Comparison of ENCODE assay signal across 21 cellular contexts in the genomic region with DNA sequence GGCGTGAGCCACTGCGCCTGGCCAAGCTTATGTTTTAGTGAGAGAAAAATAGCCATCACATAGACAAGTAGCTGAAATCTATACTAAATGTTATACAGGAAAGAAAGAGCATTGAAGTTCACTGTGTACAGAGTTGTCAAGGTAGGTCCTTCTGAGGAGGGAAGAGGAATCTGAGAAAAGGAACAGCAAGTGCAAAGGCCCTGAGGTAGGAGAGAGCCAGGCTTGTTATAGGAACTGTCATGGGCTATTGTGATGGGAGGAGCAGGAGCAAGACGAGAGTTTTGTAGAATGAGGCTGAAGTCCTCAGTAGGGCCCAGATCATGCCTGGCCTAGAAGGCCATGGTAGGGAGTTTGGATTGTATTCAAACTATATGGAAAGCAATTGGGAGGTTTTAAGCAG. TPM values are rescaled to one million over a fixed set of nuclear protein-coding genes. Genes with fewer than 3 reads are reported as not detected.
A peak's percentile ranks its signal among the peaks of the same experiment; 100 is the strongest.
DNase-seq lines count a peak whose midpoint lies in the region; ATAC-seq, FAIRE-seq and TF ChIP-seq lines count a peak whose summit lies in the region.
"Had no signal": no experiment of that assay in that cellular context is flagged by ENCODE, and none has a peak within 500 bp of the region (broad histone marks: within the 10 kb centered on the region; RNA-seq: fewer than 3 reads in every experiment).

No MANE protein-coding gene starts in this region.

- H3K9me3 Mint-ChIP-seq in activated naive CD4-positive, alpha-beta T cell treated with anti-CD3 and anti-CD28 coated beads for 36 hours = no peaks in the 10 kb centered on the region
- H3K9me3 Mint-ChIP-seq in activated CD8-positive, alpha-beta T cell treated with anti-CD3 and anti-CD28 coated beads for 36 hours = no peaks in the 10 kb centered on the region
- H3K9me3 Mint-ChIP-seq in type B pancreatic cell = no peaks in the 10 kb centered on the region
- H3K9me3 Mint-ChIP-seq: neural progenitor cell had no signal

- peaks cover 54% of the 10 kb centered on the region for H3K4me1 ChIP-seq in HepG2 (ENCODE audit: insufficient read depth, low read length)

- H3K9ac ChIP-seq in HepG2 (ENCODE audit: insufficient read depth, low read depth, low read length) = peak overlapping the region; percentile 37; the same call in 1 of the 2 replicates
- H3K9ac ChIP-seq: neural progenitor cell had no signal

- no peak overlapping the region for H3K4me3 ChIP-seq in HepG2 (replicated peaks in 1 of 3; ENCODE audit: insufficient read depth in 1 of 3, low read depth in 2 of 3, low read length in 3 of 3)
- H3K4me3 ChIP-seq: body of pancreas, HAP-1, lung, neural progenitor cell had no signal

- BruUV-seq in HepG2 (replicated peaks; lab: Mats Ljungman, UMichigan) = no TSS peak

- H3K27me3 ChIP-seq in HepG2 (ENCODE audit: control insufficient read depth in 1 of 2, insufficient read depth in 2 of 2, low read length in 2 of 2) = no peaks in the 10 kb centered on the region
- H3K27me3 ChIP-seq: body of pancreas, neural progenitor cell had no signal

- no peak for ATAC-seq in activated CD8-positive, alpha-beta T cell treated with anti-CD3 and anti-CD28 coated beads for 36 hours
- ATAC-seq in HepG2 = no peak
- ATAC-seq: activated CD4-positive, CD25-positive, alpha-beta regulatory T cell treated with anti-CD3 and anti-CD28 coated beads, Interleukin-2, amount 50 U/mL, for 24 hours; body of pancreas; Right ventricle myocardium inferior had no signal

- TF ChIP-seq EP300 in HepG2 (IDR thresholded peaks at IDR 0.05; ENCODE audit: low read depth in 2 of 2, low read length in 2 of 2) (no peak), HepG2 (CRISPR knock-in tag; IDR thresholded peaks at IDR 0.05; ENCODE audit: borderline replicate concordance) (no peak)

- in situ Hi-C loops in HepG2 (cut with HindIII; ENCODE audit: extremely low pct_ligation_motif_present, low pct_unique_long_range_greater_than_20kb) = no loop called here

- peaks cover 4% of the 10 kb centered on the region; the same call in 1 of the 2 replicates for H4K20me1 ChIP-seq in HepG2 (ENCODE audit: insufficient read depth, low read length)

- no peak overlapping the region for H2AFZ ChIP-seq in HepG2 (ENCODE audit: low read length)
- H2AFZ ChIP-seq: neural progenitor cell had no signal

- peak overlapping the region; percentile 48 for H3K27ac Mint-ChIP-seq in activated naive CD4-positive, alpha-beta T cell treated with anti-CD3 and anti-CD28 coated beads for 36 hours
- peak overlapping the region; percentile 96 for H3K27ac Mint-ChIP-seq in activated CD8-positive, alpha-beta T cell treated with anti-CD3 and anti-CD28 coated beads for 36 hours
- peak overlapping the region; percentile 3 for H3K27ac Mint-ChIP-seq in type B pancreatic cell
- H3K27ac Mint-ChIP-seq: neural progenitor cell had no signal

- no peak for TF ChIP-seq RAD21 in HepG2 (CRISPR knock-in tag; IDR thresholded peaks at IDR 0.05)

- peak overlapping the region; percentile 52; the same call in 1 of the 2 replicates for H3K4me2 ChIP-seq in HepG2 (ENCODE audit: low read depth, low read length)
- H3K4me2 ChIP-seq: neural progenitor cell had no signal

- no peaks in the 10 kb centered on the region for H3K9me3 ChIP-seq in HepG2 (ENCODE audit: low read length)
- H3K9me3 ChIP-seq: body of pancreas, HAP-1 had no signal

- DNase-seq in activated naive CD4-positive, alpha-beta T cell treated with anti-CD3 and anti-CD28 coated beads for 36 hours = no peak
- no peak for DNase-seq in activated naive CD4-positive, alpha-beta T cell treated with anti-CD3 and anti-CD28 coated beads, Interleukin-2, amount 50 U/mL, for 16 hours
- no peak for DNase-seq in activated CD8-positive, alpha-beta T cell treated with anti-CD3 and anti-CD28 coated beads for 36 hours
- DNase-seq in HepG2 (ENCODE audit: low spot score) = no peak
- no peak for DNase-seq in type B pancreatic cell (ENCODE audit: extremely low spot score, unreplicated experiment)
- no peak for DNase-seq in DMS114 treated with DMSO at 0.1 percent for 48 hours (lab: John Stamatoyannopoulos, UW; ENCODE audit: unreplicated experiment)
- no peak for DNase-seq in stimulated activated naive CD4-positive, alpha-beta T cell (lab: John Stamatoyannopoulos, UW)
- no peak for DNase-seq in GM19238 (ENCODE audit: insufficient read length, low spot score)
- DNase-seq: body of pancreas; erythroblast; GF-D8; NCI-H1694 treated with DMSO at 0.1 percent for 48 hours; NCI-H446; stimulated activated CD4-positive, alpha-beta T cell treated with anti-CD3 and anti-CD28 coated beads, Interleukin-15, amount 100 ng/mL, for 24 hours had no signal

- peaks cover 23% of the 10 kb centered on the region for H3K79me2 ChIP-seq in HepG2 (ENCODE audit: insufficient read depth, low read length)

- POLR2A ChIA-PET in activated CD8-positive, alpha-beta T cell treated with anti-CD3 and anti-CD28 coated beads for 36 hours (lab: Charles Lee) = interaction anchor here (0.6 to 3.8 kb wide), 10 partner anchors 11 to 233 kb away, joined by 3 to 18 read pairs (median 4); a partner anchor contains a TSS
- POLR2A ChIA-PET in HepG2 (lab: Yijun Ruan, JAX) = interaction anchor here (0.8 to 2.1 kb wide), 5 partner anchors 10 to 59 kb away, joined by 3 to 6 read pairs (median 4); a partner anchor contains a TSS

- H3K27ac ChIP-seq in HepG2 (ENCODE audit: extremely low read length, insufficient read depth, low read length) = peak overlapping the region; percentile 58
- H3K27ac ChIP-seq: body of pancreas, neural progenitor cell had no signal

- H3K4me1 Mint-ChIP-seq in activated naive CD4-positive, alpha-beta T cell treated with anti-CD3 and anti-CD28 coated beads for 36 hours (ENCODE audit: low read depth) = peaks cover 69% of the 10 kb centered on the region
- peaks cover 68% of the 10 kb centered on the region for H3K4me1 Mint-ChIP-seq in activated CD8-positive, alpha-beta T cell treated with anti-CD3 and anti-CD28 coated beads for 36 hours (ENCODE audit: low read depth)
- H3K4me1 Mint-ChIP-seq in type B pancreatic cell (ENCODE audit: unreplicated experiment) = peaks cover 22% of the 10 kb centered on the region

- no peak for TF ChIP-seq CTCF in activated CD8-positive, alpha-beta T cell treated with anti-CD3 and anti-CD28 coated beads for 36 hours (IDR thresholded peaks at IDR 0.05)
- TF ChIP-seq CTCF in HepG2 (CRISPR knock-in tag; IDR thresholded peaks at IDR 0.05) = no peak
- TF ChIP-seq CTCF in type B pancreatic cell (conservative IDR thresholded peaks at IDR 0.05) = no peak

- H3K36me3 ChIP-seq in HepG2 (replicated peaks in 1 of 2; ENCODE audit: control insufficient read depth in 1 of 2, insufficient read depth in 2 of 2, low read length in 2 of 2) = peaks cover 8 to 32% of the 10 kb centered on the region in 2 experiments
- H3K36me3 ChIP-seq: neural progenitor cell had no signal

- no peak overlapping the region for H3K4me3 Mint-ChIP-seq in activated naive CD4-positive, alpha-beta T cell treated with anti-CD3 and anti-CD28 coated beads for 36 hours
- no peak overlapping the region for H3K4me3 Mint-ChIP-seq in activated CD8-positive, alpha-beta T cell treated with anti-CD3 and anti-CD28 coated beads for 36 hours
- H3K4me3 Mint-ChIP-seq in type B pancreatic cell = no peak overlapping the region
- H3K4me3 Mint-ChIP-seq: neural progenitor cell had no signal

- H3K36me3 Mint-ChIP-seq in activated naive CD4-positive, alpha-beta T cell treated with anti-CD3 and anti-CD28 coated beads for 36 hours (ENCODE audit: low read depth) = peaks cover 43% of the 10 kb centered on the region
- H3K36me3 Mint-ChIP-seq in activated CD8-positive, alpha-beta T cell treated with anti-CD3 and anti-CD28 coated beads for 36 hours (ENCODE audit: low read depth) = peaks cover 74% of the 10 kb centered on the region
- peaks cover 26% of the 10 kb centered on the region for H3K36me3 Mint-ChIP-seq in type B pancreatic cell

- no peaks in the 10 kb centered on the region for H3K27me3 Mint-ChIP-seq in activated naive CD4-positive, alpha-beta T cell treated with anti-CD3 and anti-CD28 coated beads for 36 hours (ENCODE audit: low read depth)
- H3K27me3 Mint-ChIP-seq in activated CD8-positive, alpha-beta T cell treated with anti-CD3 and anti-CD28 coated beads for 36 hours = no peaks in the 10 kb centered on the region
- H3K27me3 Mint-ChIP-seq in type B pancreatic cell = no peaks in the 10 kb centered on the region

- no peak for TF ChIP-seq POLR2A in HepG2 (IDR thresholded peaks at IDR 0.05; ENCODE audit: insufficient read depth in 1 of 2, low read depth in 2 of 2, low read length in 2 of 2)

- CTCF ChIA-PET in activated naive CD4-positive, alpha-beta T cell treated with anti-CD3 and anti-CD28 coated beads for 36 hours (lab: Charles Lee) = interaction anchor here (1.6 to 4.5 kb wide), 2 partner anchors 10 to 31 kb away, joined by 3 to 26 read pairs; no protein-coding TSS in a partner anchor
- CTCF ChIA-PET in activated CD8-positive, alpha-beta T cell treated with anti-CD3 and anti-CD28 coated beads for 36 hours (lab: Charles Lee) = interaction anchor here (1.2 to 4.3 kb wide), 6 partner anchors 8 to 47 kb away, joined by 3 to 36 read pairs (median 3); a partner anchor contains a TSS
- CTCF ChIA-PET in HepG2 (lab: Yijun Ruan, JAX; ENCODE audit: low intra/inter-chr PET ratio, low total read pairs) = no interaction called here

- intact Hi-C loops in activated naive CD4-positive, alpha-beta T cell treated with anti-CD3 and anti-CD28 coated beads for 36 hours (cut with micrococcal nuclease) = no loop called here
- intact Hi-C loops in activated CD8-positive, alpha-beta T cell treated with anti-CD3 and anti-CD28 coated beads for 36 hours (cut with micrococcal nuclease) = no loop called here
- intact Hi-C loops in HepG2 (cut with micrococcal nuclease; ENCODE audit: unreplicated experiment) = no loop called here

- WGBS in HepG2 (ENCODE audit: low lambda C conversion rate) = 93% methylated on average over 3 of the region's 3 CpGs

- FAIRE-seq in HepG2 (lab: Jason Lieb, UNC) = no peak
- FAIRE-seq: D721Med had no signal

RNA-seq across cellular contexts. Expression of a gene that starts 4.6 kb away (rescaled TPM):
- total RNA-seq in activated naive CD4-positive, alpha-beta T cell treated with anti-CD3 and anti-CD28 coated beads for 36 hours = 10 to 100 TPM; 37.3 to 39.0 TPM
- total RNA-seq in activated CD8-positive, alpha-beta T cell treated with anti-CD3 and anti-CD28 coated beads for 36 hours = 10 to 100 TPM; 55.0 to 61.3 TPM
- 9.0 and 13.2 TPM in 2 replicates for total RNA-seq in HepG2 (2016; rRNA removed; fragmentation: Illumina TruSeq; extraction: Trizol)
- 6.6 and 7.7 TPM in 2 replicates for total RNA-seq in HepG2 (2016; cell fraction: cytosol; rRNA removed; fragmentation: Illumina TruSeq; extraction: Trizol; ENCODE audit: low read depth)
- total RNA-seq in HepG2 (2016; cell fraction: insoluble cytoplasmic fraction; rRNA removed; fragmentation: Illumina TruSeq; extraction: Trizol) = 7.9 and 11.9 TPM in 2 replicates
- 21.8 and 26.5 TPM in 2 replicates for total RNA-seq in HepG2 (2016; cell fraction: membrane; rRNA removed; fragmentation: Illumina TruSeq; extraction: Trizol)
- total RNA-seq in HepG2 (2016; cell fraction: nucleus; rRNA removed; fragmentation: Illumina TruSeq; extraction: Trizol) = 9.5 and 10.6 TPM in 2 replicates
- polyA plus RNA-seq in HepG2 (2011; rRNA removed) = 35.3 and 40.6 TPM in 2 replicates
- polyA plus RNA-seq in HepG2 (2011; cell fraction: cytosol; rRNA removed) = 29.0 and 30.0 TPM in 2 replicates
- 32.6 and 39.8 TPM in 2 replicates for polyA plus RNA-seq in HepG2 (2011; cell fraction: nucleus; rRNA removed)
- 12.9 and 16.3 TPM in 2 replicates for polyA plus RNA-seq in HepG2 (2012)
- 13.9 and 14.2 TPM in 2 replicates for polyA plus RNA-seq in HepG2 (2016; cell fraction: cytosol; fragmentation: Illumina TruSeq; extraction: Trizol; ENCODE audit: low read depth)
- polyA plus RNA-seq in HepG2 (2016; cell fraction: insoluble cytoplasmic fraction; fragmentation: Illumina TruSeq; extraction: Trizol; ENCODE audit: low read depth) = 13.2 and 16.6 TPM in 2 replicates
- 30.8 and 32.0 TPM in 2 replicates for polyA plus RNA-seq in HepG2 (2016; cell fraction: membrane; fragmentation: Illumina TruSeq; extraction: Trizol; ENCODE audit: low read depth)
- polyA plus RNA-seq in HepG2 (2016; cell fraction: nucleus; fragmentation: Illumina TruSeq; extraction: Trizol; ENCODE audit: insufficient read depth, low read depth) = 19.3 and 23.8 TPM in 2 replicates
- 33.5 and 53.0 TPM in 2 replicates for polyA minus RNA-seq in HepG2 (2011; rRNA and poly(A)+ RNA removed; ENCODE audit: low replicate concordance)
- polyA minus RNA-seq in HepG2 (2011; cell fraction: cytosol; rRNA and poly(A)+ RNA removed) = 11.3 and 14.6 TPM in 2 replicates
- polyA minus RNA-seq in HepG2 (2011; cell fraction: nucleus; rRNA and poly(A)+ RNA removed) = 8.4 and 8.7 TPM in 2 replicates
- 29.7 and 40.7 TPM in 2 replicates for total RNA-seq in type B pancreatic cell (ENCODE audit: low replicate concordance)

RNA-seq across cellular contexts. Expression of a gene that starts 31.9 kb away (rescaled TPM):
- total RNA-seq in activated naive CD4-positive, alpha-beta T cell treated with anti-CD3 and anti-CD28 coated beads for 36 hours = under 1 TPM; 0.26 to 0.52 TPM
- total RNA-seq in activated CD8-positive, alpha-beta T cell treated with anti-CD3 and anti-CD28 coated beads for 36 hours = under 1 TPM; 0.47 to 0.59 TPM
- total RNA-seq in HepG2 (2016; rRNA removed; fragmentation: Illumina TruSeq; extraction: Trizol) (5.6 and 6.8 TPM in 2 replicates), type B pancreatic cell (ENCODE audit: low replicate concordance) (27.7 and 86.8 TPM in 2 replicates)
- total RNA-seq in HepG2 (2016; cell fraction: cytosol; rRNA removed; fragmentation: Illumina TruSeq; extraction: Trizol; ENCODE audit: low read depth) = 1.2 and 1.3 TPM in 2 replicates
- total RNA-seq in HepG2 (2016; cell fraction: insoluble cytoplasmic fraction; rRNA removed; fragmentation: Illumina TruSeq; extraction: Trizol) = 6.1 and 6.5 TPM in 2 replicates
- total RNA-seq in HepG2 (2016; cell fraction: membrane; rRNA removed; fragmentation: Illumina TruSeq; extraction: Trizol) = 2.4 and 2.5 TPM in 2 replicates
- total RNA-seq in HepG2 (2016; cell fraction: nucleus; rRNA removed; fragmentation: Illumina TruSeq; extraction: Trizol) = 2.2 and 3.0 TPM in 2 replicates
- polyA plus RNA-seq in HepG2 (2011; rRNA removed) = 4.0 and 4.3 TPM in 2 replicates
- 2.8 and 3.9 TPM in 2 replicates for polyA plus RNA-seq in HepG2 (2011; cell fraction: cytosol; rRNA removed)
- polyA plus RNA-seq in HepG2 (2011; cell fraction: nucleus; rRNA removed) = 1.8 and 2.5 TPM in 2 replicates
- polyA plus RNA-seq in HepG2 (2012) = 4.0 and 4.4 TPM in 2 replicates
- 1.4 and 1.6 TPM in 2 replicates for polyA plus RNA-seq in HepG2 (2016; cell fraction: cytosol; fragmentation: Illumina TruSeq; extraction: Trizol; ENCODE audit: low read depth)
- polyA plus RNA-seq in HepG2 (2016; cell fraction: insoluble cytoplasmic fraction; fragmentation: Illumina TruSeq; extraction: Trizol; ENCODE audit: low read depth) = 9.2 and 11.4 TPM in 2 replicates
- 2.1 and 2.5 TPM in 2 replicates for polyA plus RNA-seq in HepG2 (2016; cell fraction: membrane; fragmentation: Illumina TruSeq; extraction: Trizol; ENCODE audit: low read depth)
- 4.6 and 6.2 TPM in 2 replicates for polyA plus RNA-seq in HepG2 (2016; cell fraction: nucleus; fragmentation: Illumina TruSeq; extraction: Trizol; ENCODE audit: insufficient read depth, low read depth)
- polyA minus RNA-seq in HepG2 (2011; rRNA and poly(A)+ RNA removed; ENCODE audit: low replicate concordance) = 2.2 and 119 TPM in 2 replicates
- polyA minus RNA-seq in HepG2 (2011; cell fraction: cytosol; rRNA and poly(A)+ RNA removed) = 3.0 and 4.8 TPM in 2 replicates
- polyA minus RNA-seq in HepG2 (2011; cell fraction: nucleus; rRNA and poly(A)+ RNA removed) = 0.37 and 1.7 TPM in 2 replicates
- total RNA-seq: glomerular endothelial cell, Right ventricle myocardium inferior had no signal

RNA-seq across cellular contexts. Expression of a gene that starts 43.3 kb away (rescaled TPM):
- 10 to 100 TPM; 10.6 to 11.2 TPM for total RNA-seq in activated naive CD4-positive, alpha-beta T cell treated with anti-CD3 and anti-CD28 coated beads for 36 hours
- total RNA-seq in activated CD8-positive, alpha-beta T cell treated with anti-CD3 and anti-CD28 coated beads for 36 hours = 10 to 100 TPM; 21.2 to 23.9 TPM
- 7.9 and 13.5 TPM in 2 replicates for total RNA-seq in HepG2 (2016; rRNA removed; fragmentation: Illumina TruSeq; extraction: Trizol)
- total RNA-seq in HepG2 (2016; cell fraction: cytosol; rRNA removed; fragmentation: Illumina TruSeq; extraction: Trizol; ENCODE audit: low read depth) = 4.3 and 4.8 TPM in 2 replicates
- total RNA-seq in HepG2 (2016; cell fraction: insoluble cytoplasmic fraction; rRNA removed; fragmentation: Illumina TruSeq; extraction: Trizol) = 8.9 and 14.1 TPM in 2 replicates
- total RNA-seq in HepG2 (2016; cell fraction: membrane; rRNA removed; fragmentation: Illumina TruSeq; extraction: Trizol) = 9.7 and 9.9 TPM in 2 replicates
- 14.6 and 15.0 TPM in 2 replicates for total RNA-seq in HepG2 (2016; cell fraction: nucleus; rRNA removed; fragmentation: Illumina TruSeq; extraction: Trizol)
- 22.7 and 26.0 TPM in 2 replicates for polyA plus RNA-seq in HepG2 (2011; rRNA removed)
- 21.0 and 27.5 TPM in 2 replicates for polyA plus RNA-seq in HepG2 (2011; cell fraction: cytosol; rRNA removed)
- polyA plus RNA-seq in HepG2 (2011; cell fraction: nucleus; rRNA removed) = 14.3 and 18.5 TPM in 2 replicates
- 13.6 and 14.8 TPM in 2 replicates for polyA plus RNA-seq in HepG2 (2012)
- polyA plus RNA-seq in HepG2 (2016; cell fraction: cytosol; fragmentation: Illumina TruSeq; extraction: Trizol; ENCODE audit: low read depth) = 2.9 and 4.4 TPM in 2 replicates
- polyA plus RNA-seq in HepG2 (2016; cell fraction: insoluble cytoplasmic fraction; fragmentation: Illumina TruSeq; extraction: Trizol; ENCODE audit: low read depth) = 6.7 and 7.2 TPM in 2 replicates
- 5.3 and 7.0 TPM in 2 replicates for polyA plus RNA-seq in HepG2 (2016; cell fraction: membrane; fragmentation: Illumina TruSeq; extraction: Trizol; ENCODE audit: low read depth)
- 16.2 and 17.4 TPM in 2 replicates for polyA plus RNA-seq in HepG2 (2016; cell fraction: nucleus; fragmentation: Illumina TruSeq; extraction: Trizol; ENCODE audit: insufficient read depth, low read depth)
- polyA minus RNA-seq in HepG2 (2011; rRNA and poly(A)+ RNA removed; ENCODE audit: low replicate concordance) = 41.6 and 80.7 TPM in 2 replicates
- 15.5 and 15.7 TPM in 2 replicates for polyA minus RNA-seq in HepG2 (2011; cell fraction: cytosol; rRNA and poly(A)+ RNA removed)
- polyA minus RNA-seq in HepG2 (2011; cell fraction: nucleus; rRNA and poly(A)+ RNA removed) = 11.7 and 14.5 TPM in 2 replicates
- total RNA-seq in type B pancreatic cell (ENCODE audit: low replicate concordance) = 13.3 and 15.3 TPM in 2 replicates

RNA-seq across cellular contexts. Expression of a gene that starts 59.0 kb away (rescaled TPM):
- total RNA-seq in activated naive CD4-positive, alpha-beta T cell treated with anti-CD3 and anti-CD28 coated beads for 36 hours = 10 to 100 TPM; 19.8 to 20.7 TPM
- 10 to 100 TPM; 45.9 to 47.9 TPM for total RNA-seq in activated CD8-positive, alpha-beta T cell treated with anti-CD3 and anti-CD28 coated beads for 36 hours
- total RNA-seq in HepG2 (2016; rRNA removed; fragmentation: Illumina TruSeq; extraction: Trizol) = 19.3 and 22.9 TPM in 2 replicates
- total RNA-seq in HepG2 (2016; cell fraction: cytosol; rRNA removed; fragmentation: Illumina TruSeq; extraction: Trizol; ENCODE audit: low read depth) = 1.8 and 2.5 TPM in 2 replicates
- total RNA-seq in HepG2 (2016; cell fraction: insoluble cytoplasmic fraction; rRNA removed; fragmentation: Illumina TruSeq; extraction: Trizol) = 20.8 and 22.5 TPM in 2 replicates
- total RNA-seq in HepG2 (2016; cell fraction: membrane; rRNA removed; fragmentation: Illumina TruSeq; extraction: Trizol) = 4.7 and 7.3 TPM in 2 replicates
- total RNA-seq in HepG2 (2016; cell fraction: nucleus; rRNA removed; fragmentation: Illumina TruSeq; extraction: Trizol) = 10.8 and 13.7 TPM in 2 replicates
- 38.9 and 41.8 TPM in 2 replicates for polyA plus RNA-seq in HepG2 (2011; rRNA removed)
- 16.3 and 25.9 TPM in 2 replicates for polyA plus RNA-seq in HepG2 (2011; cell fraction: cytosol; rRNA removed)
- polyA plus RNA-seq in HepG2 (2011; cell fraction: nucleus; rRNA removed) = 29.9 and 35.0 TPM in 2 replicates
- 14.4 and 15.5 TPM in 2 replicates for polyA plus RNA-seq in HepG2 (2012)
- 4.8 and 5.2 TPM in 2 replicates for polyA plus RNA-seq in HepG2 (2016; cell fraction: cytosol; fragmentation: Illumina TruSeq; extraction: Trizol; ENCODE audit: low read depth)
- 31.8 and 35.9 TPM in 2 replicates for polyA plus RNA-seq in HepG2 (2016; cell fraction: insoluble cytoplasmic fraction; fragmentation: Illumina TruSeq; extraction: Trizol; ENCODE audit: low read depth)
- polyA plus RNA-seq in HepG2 (2016; cell fraction: membrane; fragmentation: Illumina TruSeq; extraction: Trizol; ENCODE audit: low read depth) = 8.5 and 9.5 TPM in 2 replicates
- polyA plus RNA-seq in HepG2 (2016; cell fraction: nucleus; fragmentation: Illumina TruSeq; extraction: Trizol; ENCODE audit: insufficient read depth, low read depth) = 31.5 and 47.0 TPM in 2 replicates
- polyA minus RNA-seq in HepG2 (2011; rRNA and poly(A)+ RNA removed; ENCODE audit: low replicate concordance) = 46.8 and 68.0 TPM in 2 replicates
- 18.6 and 24.9 TPM in 2 replicates for polyA minus RNA-seq in HepG2 (2011; cell fraction: cytosol; rRNA and poly(A)+ RNA removed)
- polyA minus RNA-seq in HepG2 (2011; cell fraction: nucleus; rRNA and poly(A)+ RNA removed) = 11.1 and 15.8 TPM in 2 replicates
- 28.7 and 35.1 TPM in 2 replicates for total RNA-seq in type B pancreatic cell (ENCODE audit: low replicate concordance)

Comparison
In these comparisons a context has a peak if more than half of its experiments do, and no peak if none do; other contexts are left out.
1. H3K27ac Mint-ChIP-seq: peak in every context shown above with its lines; median percentile 96 in activated CD8-positive, alpha-beta T cell treated with anti-CD3 and anti-CD28 coated beads for 36 hours; 48 in activated naive CD4-positive, alpha-beta T cell treated with anti-CD3 and anti-CD28 coated beads for 36 hours; 3 in type B pancreatic cell.